19 cellular contexts compared by ENCODE assay signal in genomic region chr16:88636488-88637265, GRCh38. TPM values are rescaled to one million over a fixed set of nuclear protein-coding genes. Genes with fewer than 3 reads are reported as not detected.
A peak's percentile ranks its signal among the peaks of the same experiment; 100 is the strongest.
DNase-seq lines count a peak whose midpoint lies in the region; ATAC-seq and TF ChIP-seq lines count a peak whose summit lies in the region.
"Had no signal": no experiment of that assay in that cellular context is flagged by ENCODE, and none has a peak within 500 bp of the region (broad histone marks: within the 10 kb centered on the region; RNA-seq: fewer than 3 reads in every experiment).

No MANE protein-coding gene starts in this region.

- peaks cover 31 to 89% (median 72%) of the 10 kb centered on the region in 11 experiments; a peak in 21 of 22 replicates for H4K20me1 ChIP-seq in BLaER1 treated with 17β-estradiol and CSF1 and Interleukin-3, amounts not matched to agents 10 nM and 100 nM

- DNase-seq in activated CD4-positive, alpha-beta T cell treated with anti-CD3 and anti-CD28 coated beads, Interleukin-2, amount 10 ng/mL, durations not matched to agents 24 days and 14 days = no peak
- DNase-seq in activated CD4-positive, alpha-beta T cell treated with anti-CD3 and anti-CD28 coated beads for 4 hours = no peak
- DNase-seq in activated B cell treated with CpG ODN at 0.5 μM for 24 hours (no peak), myocyte (ENCODE audit: low read depth) (peak; percentile 17), ACHN (no peak), progenitor cell of endocrine pancreas (ENCODE audit: low spot score, unreplicated experiment) (no peak)
- DNase-seq: hypothalamus; stimulated activated CD4-positive, alpha-beta T cell treated with anti-CD3 and anti-CD28 coated beads, Interleukin-2, amount 100 ng/mL, for 48 hours; substantia nigra had no signal

- CTCF ChIA-PET in activated B cell treated with CpG ODN at 0.5 μM for 24 hours (lab: Charles Lee) = interaction anchor here (0.9 to 1.0 kb wide), 3 partner anchors 11 to 101 kb away, joined by 3 to 5 read pairs (median 3); no protein-coding TSS in a partner anchor

- no peak overlapping the region for H3K4me3 ChIP-seq in BLaER1 treated with 17β-estradiol and CSF1 and Interleukin-3, amounts not matched to agents 10 nM and 100 nM
- H3K4me3 ChIP-seq: SJSA1 had no signal

- no peaks in the 10 kb centered on the region for H3K9me3 Mint-ChIP-seq in activated CD4-positive, alpha-beta T cell treated with anti-CD3 and anti-CD28 coated beads, Interleukin-2, amount 10 ng/mL, durations not matched to agents 24 days and 14 days
- H3K9me3 Mint-ChIP-seq in activated B cell treated with CpG ODN at 0.5 μM for 24 hours (no peaks in the 10 kb centered on the region), progenitor cell of endocrine pancreas (ENCODE audit: low read depth) (no peaks in the 10 kb centered on the region)

- H3K27me3 Mint-ChIP-seq in activated CD4-positive, alpha-beta T cell treated with anti-CD3 and anti-CD28 coated beads, Interleukin-2, amount 10 ng/mL, durations not matched to agents 24 days and 14 days = peaks cover 25% of the 10 kb centered on the region
- no peaks in the 10 kb centered on the region for H3K27me3 Mint-ChIP-seq in activated B cell treated with CpG ODN at 0.5 μM for 24 hours
- peaks cover 37% of the 10 kb centered on the region for H3K27me3 Mint-ChIP-seq in progenitor cell of endocrine pancreas

- intact Hi-C loops in activated CD4-positive, alpha-beta T cell treated with anti-CD3 and anti-CD28 coated beads, Interleukin-2, amount 10 ng/mL, durations not matched to agents 24 days and 14 days (cut with micrococcal nuclease) = loop anchor here (5.0 kb wide), 1 partner anchor 66 kb away; no protein-coding TSS in a partner anchor
- intact Hi-C loops in activated B cell treated with CpG ODN at 0.5 μM for 24 hours (cut with micrococcal nuclease) = loop anchor here (1.0 to 10.0 kb wide), 4 partner anchors 50 to 1252 kb away; partner anchors contain the start of genes FBXO31, PIEZO1, SNAI3 and ZNF778

- POLR2A ChIA-PET in activated B cell treated with CpG ODN at 0.5 μM for 24 hours (lab: Charles Lee) = interaction anchor here (0.6 to 5.7 kb wide), 4 partner anchors 13 to 65 kb away, joined by 3 to 102 read pairs (median 6); partner anchors contain the start of gene CYBA

- in situ Hi-C loops in ACHN (cut with HindIII; ENCODE audit: low pct_ligation_motif_present, low pct_unique_long_range_greater_than_20kb, low sequenced_read_pairs) = no loop called here

- peaks cover 46 to 68% (median 62%) of the 10 kb centered on the region in 11 experiments for H3K27me3 ChIP-seq in BLaER1 treated with 17β-estradiol and CSF1 and Interleukin-3, amounts not matched to agents 10 nM and 100 nM

- no peak for ATAC-seq in activated B cell treated with CpG ODN at 0.5 μM for 24 hours (ENCODE audit: low read depth)
- no peak for ATAC-seq in HG03378 (IDR thresholded peaks at IDR 0.05; ENCODE audit: unreplicated experiment)

- H3K4me1 Mint-ChIP-seq in activated CD4-positive, alpha-beta T cell treated with anti-CD3 and anti-CD28 coated beads, Interleukin-2, amount 10 ng/mL, durations not matched to agents 24 days and 14 days = peaks cover 23% of the 10 kb centered on the region
- H3K4me1 Mint-ChIP-seq in activated B cell treated with CpG ODN at 0.5 μM for 24 hours (peaks cover 72% of the 10 kb centered on the region), progenitor cell of endocrine pancreas (ENCODE audit: low read depth) (no peaks in the 10 kb centered on the region)

- H3K36me3 Mint-ChIP-seq in activated CD4-positive, alpha-beta T cell treated with anti-CD3 and anti-CD28 coated beads, Interleukin-2, amount 10 ng/mL, durations not matched to agents 24 days and 14 days (ENCODE audit: low read depth) = peaks cover 4% of the 10 kb centered on the region
- H3K36me3 Mint-ChIP-seq in activated B cell treated with CpG ODN at 0.5 μM for 24 hours (ENCODE audit: low read depth) (peaks cover 5% of the 10 kb centered on the region), progenitor cell of endocrine pancreas (ENCODE audit: insufficient read depth) (peaks cover 3% of the 10 kb centered on the region)

- peak overlapping the region; percentile 90 to 100 (median 96); a peak in 21 of 22 replicates for H3K4me2 ChIP-seq in BLaER1 treated with 17β-estradiol and CSF1 and Interleukin-3, amounts not matched to agents 10 nM and 100 nM

- no peak overlapping the region for H3K27ac ChIP-seq in BLaER1 treated with 17β-estradiol and CSF1 and Interleukin-3, amounts not matched to agents 10 nM and 100 nM
- H3K27ac ChIP-seq: SJSA1 had no signal

- H3K36me3 ChIP-seq in BLaER1 treated with 17β-estradiol and CSF1 and Interleukin-3, amounts not matched to agents 10 nM and 100 nM = peaks cover 8 to 15% (median 11%) of the 10 kb centered on the region in 11 experiments; a peak in 20 of 22 replicates

- H3K9me3 ChIP-seq in BLaER1 treated with 17β-estradiol and CSF1 and Interleukin-3, amounts not matched to agents 10 nM and 100 nM (replicated peaks in 1 of 11) = no peaks in the 10 kb centered on the region; a peak in 1 of 22 replicates
- H3K9me3 ChIP-seq: SJSA1 had no signal

- peak overlapping the region; percentile 8 for H3K27ac Mint-ChIP-seq in activated CD4-positive, alpha-beta T cell treated with anti-CD3 and anti-CD28 coated beads, Interleukin-2, amount 10 ng/mL, durations not matched to agents 24 days and 14 days
- H3K27ac Mint-ChIP-seq in activated B cell treated with CpG ODN at 0.5 μM for 24 hours (peak overlapping the region; percentile 81), progenitor cell of endocrine pancreas (no peak overlapping the region)

- TF ChIP-seq CTCF in activated B cell treated with CpG ODN at 0.5 μM for 24 hours (IDR thresholded peaks at IDR 0.05) (no peak), progenitor cell of endocrine pancreas (IDR thresholded peaks at IDR 0.05; ENCODE audit: unreplicated experiment) (no peak)

- H3K4me1 ChIP-seq in BLaER1 treated with 17β-estradiol and CSF1 and Interleukin-3, amounts not matched to agents 10 nM and 100 nM = peaks cover 79 to 98% (median 94%) of the 10 kb centered on the region in 10 experiments
- H3K4me1 ChIP-seq: SJSA1 had no signal

- H3K9ac ChIP-seq in BLaER1 treated with 17β-estradiol and CSF1 and Interleukin-3, amounts not matched to agents 10 nM and 100 nM = no peak overlapping the region

- H3K4me3 Mint-ChIP-seq in activated CD4-positive, alpha-beta T cell treated with anti-CD3 and anti-CD28 coated beads, Interleukin-2, amount 10 ng/mL, durations not matched to agents 24 days and 14 days = peak overlapping the region; percentile 8
- H3K4me3 Mint-ChIP-seq in activated B cell treated with CpG ODN at 0.5 μM for 24 hours (no peak overlapping the region), progenitor cell of endocrine pancreas (ENCODE audit: low read depth) (no peak overlapping the region)

RNA-seq across cellular contexts. Expression of gene IL17C, which starts 1.7 kb away (rescaled TPM):
- total RNA-seq in activated CD4-positive, alpha-beta T cell treated with anti-CD3 and anti-CD28 coated beads, Interleukin-2, amount 10 ng/mL, durations not matched to agents 24 days and 14 days = not detected in 2 replicates
- total RNA-seq in activated B cell treated with CpG ODN at 0.5 μM for 24 hours (0.34 and 0.69 TPM in 2 replicates), myocyte (not detected in 2 replicates), progenitor cell of endocrine pancreas (0.29 TPM in 2 replicates)
- not detected for polyA plus RNA-seq in myocyte (2012)
- total RNA-seq: frontal cortex, lung microvascular endothelial cell, M059J, SJSA1 had no signal
- polyA plus RNA-seq: adipose tissue, CD14-positive monocyte, keratinocyte had no signal

RNA-seq across cellular contexts. Expression of gene CYBA, which starts 14.2 kb away (rescaled TPM):
- 222 and 228 TPM in 2 replicates for total RNA-seq in activated CD4-positive, alpha-beta T cell treated with anti-CD3 and anti-CD28 coated beads, Interleukin-2, amount 10 ng/mL, durations not matched to agents 24 days and 14 days
- total RNA-seq in activated B cell treated with CpG ODN at 0.5 μM for 24 hours (432 and 456 TPM in 2 replicates), myocyte (0.26 and 1.0 TPM in 2 replicates), progenitor cell of endocrine pancreas (111 and 112 TPM in 2 replicates)
- polyA plus RNA-seq in myocyte (2012) = 0.72 TPM
- total RNA-seq: M059J, SJSA1 had no signal

RNA-seq across cellular contexts. Expression of gene MVD, which starts 26.2 kb away (rescaled TPM):
- 95.7 and 102 TPM in 2 replicates for total RNA-seq in activated CD4-positive, alpha-beta T cell treated with anti-CD3 and anti-CD28 coated beads, Interleukin-2, amount 10 ng/mL, durations not matched to agents 24 days and 14 days
- total RNA-seq in activated B cell treated with CpG ODN at 0.5 μM for 24 hours (115 and 140 TPM in 2 replicates), myocyte (55.8 and 177 TPM in 2 replicates), progenitor cell of endocrine pancreas (78.1 and 78.5 TPM in 2 replicates)
- polyA plus RNA-seq in myocyte (2012) = 90.9 TPM

RNA-seq across cellular contexts. Expression of gene SNAI3, which starts 49.6 kb away (rescaled TPM):
- total RNA-seq in activated CD4-positive, alpha-beta T cell treated with anti-CD3 and anti-CD28 coated beads, Interleukin-2, amount 10 ng/mL, durations not matched to agents 24 days and 14 days = 3.0 and 3.3 TPM in 2 replicates
- 1.5 and 2.7 TPM in 2 replicates for total RNA-seq in activated B cell treated with CpG ODN at 0.5 μM for 24 hours
- 0.10 and 7.3 TPM in 2 replicates for total RNA-seq in myocyte
- polyA plus RNA-seq in myocyte (2012) = 1.8 TPM
- total RNA-seq in progenitor cell of endocrine pancreas = 1.2 and 1.9 TPM in 2 replicates
- total RNA-seq: bronchial epithelial cell, frontal cortex, M059J had no signal
- polyA plus RNA-seq: keratinocyte had no signal

Comparison
In these comparisons a context has a peak if more than half of its experiments do, and no peak if none do; other contexts are left out.
1. RNA of gene CYBA, which starts 14.2 kb away (total RNA-seq): 432 to 456 TPM in activated B cell treated with CpG ODN at 0.5 μM for 24 hours, 222 to 228 TPM in activated CD4-positive, alpha-beta T cell treated with anti-CD3 and anti-CD28 coated beads, Interleukin-2, amount 10 ng/mL, durations not matched to agents 24 days and 14 days and 111 to 112 TPM in progenitor cell of endocrine pancreas; 0.26 to 1.0 TPM in myocyte; every median in the first group is over 10 times any median in the second.